Comparison of ENCODE assay signal across 8 cellular contexts in the genomic region with DNA sequence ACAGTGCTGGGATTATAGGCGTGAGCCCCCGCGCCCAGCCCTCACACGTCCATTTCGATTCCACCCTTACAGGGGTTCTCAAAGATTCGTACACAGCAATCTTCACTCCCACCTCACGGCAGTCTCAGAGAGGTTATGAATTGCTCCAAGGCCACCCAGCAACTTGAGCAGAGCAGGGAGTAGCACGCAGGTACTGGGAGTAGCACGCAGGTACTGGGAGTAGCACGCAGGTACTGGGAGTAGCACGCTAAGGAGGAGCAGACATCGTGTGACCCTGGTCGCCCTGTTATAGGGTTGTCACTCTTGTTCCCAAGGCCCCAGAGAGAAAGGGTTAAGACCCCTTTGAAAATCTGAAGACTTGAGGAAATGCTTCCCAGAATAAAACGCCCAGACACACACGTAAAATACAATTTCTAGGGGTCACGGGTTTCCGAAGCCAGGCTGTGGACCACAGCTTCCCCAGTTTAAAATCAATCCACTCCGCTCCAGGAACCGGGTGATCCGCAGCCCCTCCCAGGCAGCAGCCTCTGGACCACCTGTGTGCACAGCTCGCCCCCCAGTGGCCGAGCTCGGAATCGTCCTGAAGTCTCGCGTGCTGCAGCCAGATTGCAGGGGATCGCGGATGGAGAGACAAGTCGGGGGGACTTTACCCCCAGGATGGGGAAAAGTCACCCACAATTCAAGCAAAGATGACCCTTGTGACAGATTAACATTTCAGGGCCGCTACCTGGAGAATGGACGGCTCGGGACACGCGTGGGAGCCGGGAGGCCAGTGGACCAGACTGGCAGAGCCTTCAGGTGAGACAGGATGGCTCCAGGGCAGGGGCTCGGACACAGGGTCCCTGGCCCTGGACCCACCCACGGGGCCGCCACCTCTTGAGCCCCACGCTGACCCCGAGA.
DNase-seq lines count a peak whose midpoint lies in the region; ATAC-seq and TF ChIP-seq lines count a peak whose summit lies in the region.

No MANE protein-coding gene starts in this region.

- CTCF ChIA-PET in activated naive CD4-positive, alpha-beta T cell treated with anti-CD3 and anti-CD28 coated beads, Interleukin-2, amount 10 ng/mL, durations not matched to agents 7 days and 5 days (lab: Charles Lee), result interaction anchor here (0.7 to 1.8 kb wide), 15 partner anchors 14 to 735 kb away, joined by 3 to 6 read pairs (median 4); no protein-coding TSS in a partner anchor

- TF ChIP-seq CTCF in cardiac muscle cell (IDR thresholded peaks at IDR 0.05; ENCODE audit: low read depth, low read length) (peak; percentile 97), progenitor cell of endocrine pancreas (IDR thresholded peaks at IDR 0.05; ENCODE audit: unreplicated experiment) (peak; percentile 98), vagina (IDR thresholded peaks at IDR 0.05) (peak; percentile 78 to 97 (median 95))

- no peak overlapping the region for H3K4me3 Mint-ChIP-seq in activated naive CD4-positive, alpha-beta T cell treated with anti-CD3 and anti-CD28 coated beads, Interleukin-2, amount 10 ng/mL, durations not matched to agents 7 days and 5 days
- no peak overlapping the region for H3K4me3 Mint-ChIP-seq in progenitor cell of endocrine pancreas (ENCODE audit: low read depth)

- TF ChIP-seq POLR2A in vagina (IDR thresholded peaks at IDR 0.05), result no peak

- H3K9me3 ChIP-seq in cardiac muscle cell (ENCODE audit: low read depth) (no peaks in the 10 kb centered on the region), vagina (no peaks in the 10 kb centered on the region)

- H3K36me3 ChIP-seq in cardiac muscle cell (no peaks in the 10 kb centered on the region), vagina (no peaks in the 10 kb centered on the region)

- H3K4me1 ChIP-seq in cardiac muscle cell (ENCODE audit: low read depth), result peaks cover 2% of the 10 kb centered on the region
- peaks cover 35% of the 10 kb centered on the region for H3K4me1 ChIP-seq in vagina

- H3K27ac Mint-ChIP-seq in activated naive CD4-positive, alpha-beta T cell treated with anti-CD3 and anti-CD28 coated beads, Interleukin-2, amount 10 ng/mL, durations not matched to agents 7 days and 5 days, result no peak overlapping the region
- no peak overlapping the region for H3K27ac Mint-ChIP-seq in progenitor cell of endocrine pancreas

- ATAC-seq in SK-N-SH treated with all-trans-retinoic acid at 6 μM for 48 hours (peak; percentile 85), GM21619 (IDR thresholded peaks at IDR 0.05; ENCODE audit: unreplicated experiment) (no peak)

- H3K27me3 Mint-ChIP-seq in activated naive CD4-positive, alpha-beta T cell treated with anti-CD3 and anti-CD28 coated beads, Interleukin-2, amount 10 ng/mL, durations not matched to agents 7 days and 5 days, result peaks cover 40% of the 10 kb centered on the region
- peaks cover 21% of the 10 kb centered on the region for H3K27me3 Mint-ChIP-seq in progenitor cell of endocrine pancreas

- H3K36me3 Mint-ChIP-seq in activated naive CD4-positive, alpha-beta T cell treated with anti-CD3 and anti-CD28 coated beads, Interleukin-2, amount 10 ng/mL, durations not matched to agents 7 days and 5 days, result no peaks in the 10 kb centered on the region
- H3K36me3 Mint-ChIP-seq in progenitor cell of endocrine pancreas (ENCODE audit: insufficient read depth), result no peaks in the 10 kb centered on the region

- intact Hi-C loops in vagina (cut with DNase I), result loop anchor here (5.0 kb wide), 1 partner anchor 734 kb away; no protein-coding TSS in a partner anchor

- DNase-seq in ELR (ENCODE audit: low read depth) (peak; percentile 76), MV-4-11 (lab: John Stamatoyannopoulos, UW) (peak; percentile 54), cardiac muscle cell (ENCODE audit: low read depth in 1 of 2, low spot score in 1 of 2) (peak; percentile 78 to 86), progenitor cell of endocrine pancreas (ENCODE audit: low spot score, unreplicated experiment) (peak; percentile 89), vagina (ENCODE audit: extremely low spot score in 2 of 2) (no peak)
- peak; percentile 86 for DNase-seq in activated naive CD4-positive, alpha-beta T cell treated with anti-CD3 and anti-CD28 coated beads, Interleukin-2, amount 10 ng/mL, durations not matched to agents 7 days and 5 days

- peaks cover 34% of the 10 kb centered on the region for H3K4me1 Mint-ChIP-seq in activated naive CD4-positive, alpha-beta T cell treated with anti-CD3 and anti-CD28 coated beads, Interleukin-2, amount 10 ng/mL, durations not matched to agents 7 days and 5 days
- peaks cover 7% of the 10 kb centered on the region for H3K4me1 Mint-ChIP-seq in progenitor cell of endocrine pancreas (ENCODE audit: low read depth)

- no peak overlapping the region for H3K27ac ChIP-seq in cardiac muscle cell
- no peak overlapping the region for H3K27ac ChIP-seq in vagina

- no peaks in the 10 kb centered on the region for H3K9me3 Mint-ChIP-seq in activated naive CD4-positive, alpha-beta T cell treated with anti-CD3 and anti-CD28 coated beads, Interleukin-2, amount 10 ng/mL, durations not matched to agents 7 days and 5 days
- no peaks in the 10 kb centered on the region for H3K9me3 Mint-ChIP-seq in progenitor cell of endocrine pancreas (ENCODE audit: low read depth)

- H3K4me3 ChIP-seq in cardiac muscle cell (no peak overlapping the region), vagina (no peak overlapping the region)

- no peaks in the 10 kb centered on the region for H3K27me3 ChIP-seq in cardiac muscle cell
- H3K27me3 ChIP-seq in vagina, result no peaks in the 10 kb centered on the region

TF ChIP-seq in SK-N-SH treated with all-trans-retinoic acid at 6 μM for 48 hours, 23 proteins besides CTCF, POLR2A, EP300 and RAD21:
- no peak for TF ChIP-seq ARNTL (CRISPR knock-in tag; IDR thresholded peaks at IDR 0.05; ENCODE audit: borderline replicate concordance, low read depth)
- no peak for TF ChIP-seq OSR1 (CRISPR knock-in tag; IDR thresholded peaks at IDR 0.05)
- no peak for TF ChIP-seq ZNF8 (CRISPR knock-in tag; IDR thresholded peaks at IDR 0.05)
- TF ChIP-seq ISL1 (CRISPR knock-in tag; IDR thresholded peaks at IDR 0.05), result no peak
- no peak for TF ChIP-seq BACH2 (CRISPR knock-in tag; IDR thresholded peaks at IDR 0.05; ENCODE audit: borderline replicate concordance)
- TF ChIP-seq TSHZ2 (CRISPR knock-in tag; IDR thresholded peaks at IDR 0.05), result no peak
- no peak for TF ChIP-seq CREB5 (CRISPR knock-in tag; IDR thresholded peaks at IDR 0.05; ENCODE audit: low read depth)
- no peak for TF ChIP-seq TOX (CRISPR knock-in tag; IDR thresholded peaks at IDR 0.05; ENCODE audit: borderline replicate concordance)
- TF ChIP-seq SNAI2 (CRISPR knock-in tag; IDR thresholded peaks at IDR 0.05), result no peak
- TF ChIP-seq ZNF70 (CRISPR knock-in tag; IDR thresholded peaks at IDR 0.05), result no peak
- TF ChIP-seq ESRRG (CRISPR knock-in tag; IDR thresholded peaks at IDR 0.05), result no peak
- TF ChIP-seq CSRNP3 (CRISPR knock-in tag; IDR thresholded peaks at IDR 0.05), result no peak

Comparison
In these comparisons a context has a peak if more than half of its experiments do, and no peak if none do; other contexts are left out.
1. DNase-seq: peak in ELR (single experiment), MV-4-11 (single experiment), activated naive CD4-positive, alpha-beta T cell treated with anti-CD3 and anti-CD28 coated beads, Interleukin-2, amount 10 ng/mL, durations not matched to agents 7 days and 5 days (single experiment), cardiac muscle cell (2 of 2) and progenitor cell of endocrine pancreas (single experiment); none in vagina (0 of 2).
2. Peak in every context shown above with its lines, with median percentiles within 50 percentile points of each other: CTCF ChIP-seq.